Comparison of ENCODE assay signal across 20 cellular contexts in genomic region chr10:102234866-102235597, GRCh38. TPM values are rescaled to one million over a fixed set of nuclear protein-coding genes. Genes with fewer than 3 reads are reported as not detected.
"Had no signal": no experiment of that assay in that cellular context is flagged by ENCODE, and none has a peak within 500 bp of the region (broad histone marks: within the 10 kb centered on the region; RNA-seq: fewer than 3 reads in every experiment).

No MANE protein-coding gene starts in this region.

- ATAC-seq: natural killer cell treated with Interleukin-12 subunit alpha and Interleukin-12 subunit beta and Interleukin-15 and Interleukin-18, amount 100 ng/mL, for 72 hours; right cardiac atrium; upper lobe of right lung had no signal

- H3K9me3 Mint-ChIP-seq: activated T-cell treated with anti-CD3 and anti-CD28 coated beads, Interleukin-2, amount 50 U/mL, for 24 hours; memory B cell; natural killer cell treated with Interleukin-12 subunit alpha and Interleukin-12 subunit beta and Interleukin-15 and Interleukin-18, amount 100 ng/mL, for 72 hours had no signal

- H3K27ac ChIP-seq: left ventricle myocardium inferior, prostate gland, spleen, stomach, testis, upper lobe of right lung had no signal

- H3K9me3 ChIP-seq: left ventricle myocardium inferior, prostate gland, spleen, stomach, testis, upper lobe of right lung had no signal

- H3K4me3 ChIP-seq: left ventricle myocardium inferior, prostate gland, spleen, stomach, testis, upper lobe of right lung had no signal

- H3K36me3 Mint-ChIP-seq: memory B cell; natural killer cell treated with Interleukin-12 subunit alpha and Interleukin-12 subunit beta and Interleukin-15 and Interleukin-18, amount 100 ng/mL, for 72 hours had no signal

- H3K4me1 ChIP-seq: prostate gland had no signal

- H3K27ac Mint-ChIP-seq: activated T-cell treated with anti-CD3 and anti-CD28 coated beads, Interleukin-2, amount 50 U/mL, for 24 hours; memory B cell; natural killer cell treated with Interleukin-12 subunit alpha and Interleukin-12 subunit beta and Interleukin-15 and Interleukin-18, amount 100 ng/mL, for 72 hours had no signal

- FAIRE-seq: colon had no signal

- H3K27me3 ChIP-seq: testis had no signal

- H3K4me3 Mint-ChIP-seq: activated T-cell treated with anti-CD3 and anti-CD28 coated beads, Interleukin-2, amount 50 U/mL, for 24 hours; memory B cell; natural killer cell treated with Interleukin-12 subunit alpha and Interleukin-12 subunit beta and Interleukin-15 and Interleukin-18, amount 100 ng/mL, for 72 hours had no signal

- DNase-seq: activated CD4-positive, alpha-beta T cell treated with anti-CD3 and anti-CD28 coated beads for 1 hour; activated CD4-positive, alpha-beta T cell treated with anti-CD3 and anti-CD28 coated beads, Interleukin-2, amount 50 U/mL, for 4 hours; activated naive CD4-positive, alpha-beta T cell treated with anti-CD3 and anti-CD28 coated beads, Interleukin-2, amount 50 U/mL, for 16 hours; activated T-cell treated with anti-CD3 and anti-CD28 coated beads, Interleukin-2, amount 50 U/mL, for 24 hours; left ventricle myocardium inferior; occipital lobe; right cardiac atrium; spleen; stomach; testis; upper lobe of right lung had no signal

- H3K36me3 ChIP-seq: left ventricle myocardium inferior, prostate gland, spleen, stomach, upper lobe of right lung had no signal

RNA-seq across cellular contexts. Expression of gene PITX3, which starts 6.3 kb away (rescaled TPM):
- total RNA-seq: esophagus mucosa; mucosa of gallbladder; natural killer cell treated with Interleukin-12 subunit alpha and Interleukin-12 subunit beta and Interleukin-15 and Interleukin-18, amount 100 ng/mL, for 72 hours; occipital lobe; prostate gland; spleen; stomach; T-helper 1 cell treated with Interleukin-12 subunit alpha and Interleukin-12 subunit beta and Interleukin-4 antibody, amounts not matched to agents 30 ng/mL and 1 ng/mL, for 36 hours; upper lobe of right lung had no signal
- polyA plus RNA-seq: keratinocyte, spleen, stomach had no signal

RNA-seq across cellular contexts. Expression of gene ELOVL3, which starts 8.9 kb away (rescaled TPM):
- total RNA-seq: cardiac septum; esophagus mucosa; left ventricle myocardium inferior; mucosa of gallbladder; natural killer cell treated with Interleukin-12 subunit alpha and Interleukin-12 subunit beta and Interleukin-15 and Interleukin-18, amount 100 ng/mL, for 72 hours; stomach; T-helper 1 cell treated with Interleukin-12 subunit alpha and Interleukin-12 subunit beta and Interleukin-4 antibody, amounts not matched to agents 30 ng/mL and 1 ng/mL, for 36 hours had no signal
